26 cellular contexts compared by ENCODE assay signal in the genomic region with DNA sequence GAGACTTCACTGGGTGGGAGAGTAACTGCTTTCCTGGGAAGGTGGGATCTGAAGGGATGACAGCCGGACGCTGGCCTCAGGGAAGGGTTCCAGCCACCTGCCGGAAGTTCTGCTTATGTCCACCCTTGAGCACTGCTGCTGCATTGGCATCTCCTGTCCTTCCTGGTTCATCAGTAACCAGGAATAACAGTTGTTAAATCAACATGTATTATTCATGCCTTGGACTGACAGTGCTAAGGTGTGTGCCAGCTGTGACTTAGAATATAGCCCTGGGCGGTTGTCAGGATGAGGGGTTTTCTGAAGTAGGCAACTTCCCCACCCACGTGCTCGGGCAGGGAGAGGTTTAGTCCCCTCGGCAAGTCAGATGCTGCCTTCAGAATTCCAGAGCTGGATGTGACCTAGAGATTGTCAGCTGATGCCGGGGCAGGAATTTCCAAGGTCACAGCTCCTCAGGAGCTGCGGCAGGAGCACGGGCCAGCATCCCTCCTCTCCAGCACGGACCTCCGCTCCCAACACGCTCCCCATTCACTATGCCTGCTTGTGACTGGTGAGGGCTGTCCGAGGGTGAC. TPM values are rescaled to one million over a fixed set of nuclear protein-coding genes. Genes with fewer than 3 reads are reported as not detected.
A peak's percentile ranks its signal among the peaks of the same experiment; 100 is the strongest.
DNase-seq lines count a peak whose midpoint lies in the region; ATAC-seq lines count a peak whose summit lies in the region.
"Had no signal": no experiment of that assay in that cellular context is flagged by ENCODE, and none has a peak within 500 bp of the region (broad histone marks: within the 10 kb centered on the region; RNA-seq: fewer than 3 reads in every experiment).

No MANE protein-coding gene starts in this region.

- H3K4me3 Mint-ChIP-seq in T-helper 17 cell: no peak overlapping the region
- H3K4me3 Mint-ChIP-seq: activated CD4-positive, alpha-beta memory T cell treated with anti-CD3 and anti-CD28 coated beads, Interleukin-2, amount 10 ng/mL, durations not matched to agents 7 days and 5 days; IgD-negative memory B cell; neural crest cell had no signal

- intact Hi-C loops in posterior vena cava (cut with DNase I): no loop called here

- H3K9me3 ChIP-seq in T-helper 17 cell (ENCODE audit: control insufficient read depth, low read length, poor library complexity, severe bottlenecking): no peaks in the 10 kb centered on the region
- H3K9me3 ChIP-seq: testis, uterus had no signal

- H3K27me3 Mint-ChIP-seq in T-helper 17 cell: peaks cover 50% of the 10 kb centered on the region
- H3K27me3 Mint-ChIP-seq: activated CD4-positive, alpha-beta memory T cell treated with anti-CD3 and anti-CD28 coated beads, Interleukin-2, amount 10 ng/mL, durations not matched to agents 7 days and 5 days had no signal

- peaks cover 2% of the 10 kb centered on the region for H3K4me1 Mint-ChIP-seq in T-helper 17 cell
- H3K4me1 Mint-ChIP-seq: activated CD4-positive, alpha-beta memory T cell treated with anti-CD3 and anti-CD28 coated beads, Interleukin-2, amount 10 ng/mL, durations not matched to agents 7 days and 5 days; neural crest cell had no signal

- H3K36me3 Mint-ChIP-seq in T-helper 17 cell (ENCODE audit: low read depth): no peaks in the 10 kb centered on the region
- H3K36me3 Mint-ChIP-seq: activated naive CD4-positive, alpha-beta T cell treated with anti-CD3 and anti-CD28 coated beads, Interleukin-2, amount 50 U/mL, for 72 hours; IgD-negative memory B cell had no signal

- peak; percentile 25 for DNase-seq in DMS53 treated with DMSO at 0.1 percent for 48 hours (lab: John Stamatoyannopoulos, UW; ENCODE audit: unreplicated experiment)
- DNase-seq in T-helper 17 cell: no peak
- DNase-seq in islet precursor cell: peak; percentile 69
- DNase-seq in posterior vena cava (ENCODE audit: low spot score): peak; percentile 47
- no peak for DNase-seq in UCSD-AML1 (lab: John Stamatoyannopoulos, UW; ENCODE audit: unreplicated experiment)
- DNase-seq in LoVo (ENCODE audit: low spot score): no peak
- DNase-seq in RPMI8226: no peak
- DNase-seq: activated CD4-positive, alpha-beta memory T cell treated with anti-CD3 and anti-CD28 coated beads, Interleukin-2, amount 10 ng/mL, durations not matched to agents 7 days and 5 days; activated CD8-positive, alpha-beta memory T cell treated with anti-CD3 and anti-CD28 coated beads, Interleukin-2, amount 50 U/mL, for 48 hours; GM23248; hippocampal formation; NCI-H1105; NCI-H2029; NCI-H69; stimulated activated naive CD4-positive, alpha-beta T cell treated with Interleukin-2 at 50 U/mL for 16 hours; T-helper 1 cell; testis; uterus had no signal

- ATAC-seq in T-helper 17 cell (no peak), HG03460 (IDR thresholded peaks at IDR 0.05; ENCODE audit: unreplicated experiment) (no peak)
- ATAC-seq: activated CD4-positive, CD25-positive, alpha-beta regulatory T cell treated with anti-CD3 and anti-CD28 coated beads, Interleukin-2, amount 50 U/mL, for 24 hours; activated naive CD4-positive, alpha-beta T cell treated with anti-CD3 and anti-CD28 coated beads, Interleukin-2, amount 50 U/mL, for 72 hours had no signal

- H3K27ac Mint-ChIP-seq in T-helper 17 cell: peak overlapping the region; percentile 74
- H3K27ac Mint-ChIP-seq: activated CD4-positive, alpha-beta memory T cell treated with anti-CD3 and anti-CD28 coated beads, Interleukin-2, amount 10 ng/mL, durations not matched to agents 7 days and 5 days; IgD-negative memory B cell had no signal

RNA-seq across cellular contexts. Expression of a gene that starts 17.9 kb away (rescaled TPM):
- total RNA-seq in T-helper 17 cell: not detected
- total RNA-seq in posterior vena cava: under 1 TPM in 1 of 2 donors, not detected in 1; 0.14 TPM
- total RNA-seq: activated CD4-positive, alpha-beta memory T cell treated with anti-CD3 and anti-CD28 coated beads, Interleukin-2, amount 10 ng/mL, durations not matched to agents 7 days and 5 days; activated naive CD4-positive, alpha-beta T cell treated with anti-CD3 and anti-CD28 coated beads, Interleukin-2, amount 50 U/mL, for 72 hours; cardiac muscle cell; fibroblast of lung; GM23248; lung microvascular endothelial cell; neural crest cell; uterus had no signal

Comparison
In these comparisons a context has a peak if more than half of its experiments do, and no peak if none do; other contexts are left out.
1. DNase-seq: peak in DMS53 treated with DMSO at 0.1 percent for 48 hours (single experiment), islet precursor cell (single experiment) and posterior vena cava (single experiment); none in T-helper 17 cell (0 of 3), UCSD-AML1 (single experiment), LoVo (single experiment) and RPMI8226 (single experiment).